ENCODE assay signal across 10 cellular contexts in genomic region chr16:48378836-48379235, GRCh38. TPM values are rescaled to one million over a fixed set of nuclear protein-coding genes. Genes with fewer than 3 reads are reported as not detected.
DNase-seq lines count a peak whose midpoint lies in the region; ATAC-seq and TF ChIP-seq lines count a peak whose summit lies in the region.
"Had no signal": no experiment of that assay in that cellular context is flagged by ENCODE, and none has a peak within 500 bp of the region (broad histone marks: within the 10 kb centered on the region; RNA-seq: fewer than 3 reads in every experiment).

No MANE protein-coding gene starts in this region.

- H3K36me3 Mint-ChIP-seq in activated naive CD8-positive, alpha-beta T cell: no peaks in the 10 kb centered on the region
- peaks cover 10% of the 10 kb centered on the region for H3K36me3 Mint-ChIP-seq in activated naive CD8-positive, alpha-beta T cell treated with anti-CD3 and anti-CD28 coated beads, Interleukin-2, amount 50 U/mL, for 24 hours (ENCODE audit: low read depth)
- H3K36me3 Mint-ChIP-seq in T-helper 17 cell (ENCODE audit: low read depth): no peaks in the 10 kb centered on the region
- H3K36me3 Mint-ChIP-seq in immature natural killer cell: no peaks in the 10 kb centered on the region

- no peaks in the 10 kb centered on the region for H3K27me3 Mint-ChIP-seq in activated naive CD8-positive, alpha-beta T cell
- no peaks in the 10 kb centered on the region for H3K27me3 Mint-ChIP-seq in activated naive CD8-positive, alpha-beta T cell treated with anti-CD3 and anti-CD28 coated beads, Interleukin-2, amount 50 U/mL, for 24 hours
- H3K27me3 Mint-ChIP-seq in T-helper 17 cell (no peaks in the 10 kb centered on the region), immature natural killer cell (ENCODE audit: low read depth in 3 of 3) (peaks cover 0 to 3% (median 2%) of the 10 kb centered on the region in 3 donors)
- no peaks in the 10 kb centered on the region for H3K27me3 Mint-ChIP-seq in stimulated activated naive CD8-positive, alpha-beta T cell treated with anti-CD3 and anti-CD28 coated beads, Interleukin-15, amount 100 ng/mL, for 72 hours

- no peaks in the 10 kb centered on the region for H3K36me3 ChIP-seq in ascending aorta
- H3K36me3 ChIP-seq: transverse colon had no signal

- no peaks in the 10 kb centered on the region for H3K9me3 ChIP-seq in T-helper 17 cell (ENCODE audit: control insufficient read depth, low read length, poor library complexity, severe bottlenecking)
- no peaks in the 10 kb centered on the region for H3K9me3 ChIP-seq in ascending aorta
- H3K9me3 ChIP-seq: transverse colon had no signal

- no peaks in the 10 kb centered on the region for H3K27me3 ChIP-seq in ascending aorta
- H3K27me3 ChIP-seq: transverse colon had no signal

- intact Hi-C loops in ascending aorta (cut with DNase I): no loop called here

- peak overlapping the region; percentile 61 for H3K27ac Mint-ChIP-seq in activated naive CD8-positive, alpha-beta T cell
- H3K27ac Mint-ChIP-seq in activated naive CD8-positive, alpha-beta T cell treated with anti-CD3 and anti-CD28 coated beads, Interleukin-2, amount 50 U/mL, for 24 hours: no peak overlapping the region
- H3K27ac Mint-ChIP-seq in T-helper 17 cell (peak overlapping the region; percentile 37), immature natural killer cell (peak overlapping the region in 1 of 6 donors; percentile 26)
- H3K27ac Mint-ChIP-seq in stimulated activated naive CD8-positive, alpha-beta T cell treated with anti-CD3 and anti-CD28 coated beads, Interleukin-15, amount 100 ng/mL, for 72 hours: no peak overlapping the region

- no peak overlapping the region for H3K4me3 ChIP-seq in foreskin fibroblast (ENCODE audit: low read depth in 1 of 2, low read length in 2 of 2)
- H3K4me3 ChIP-seq in ascending aorta: no peak overlapping the region
- H3K4me3 ChIP-seq: transverse colon had no signal

- no peak for ATAC-seq in activated naive CD8-positive, alpha-beta T cell treated with anti-CD3 and anti-CD28 coated beads, Interleukin-2, amount 50 U/mL, for 24 hours
- ATAC-seq in T-helper 17 cell: peak; percentile 30
- no peak for ATAC-seq in stimulated activated naive CD8-positive, alpha-beta T cell treated with anti-CD3 and anti-CD28 coated beads, Interleukin-15, amount 100 ng/mL, for 72 hours

- peak overlapping the region; percentile 34 for H3K4me3 Mint-ChIP-seq in activated naive CD8-positive, alpha-beta T cell
- no peak overlapping the region for H3K4me3 Mint-ChIP-seq in activated naive CD8-positive, alpha-beta T cell treated with anti-CD3 and anti-CD28 coated beads, Interleukin-2, amount 50 U/mL, for 24 hours
- H3K4me3 Mint-ChIP-seq in T-helper 17 cell: no peak overlapping the region
- H3K4me3 Mint-ChIP-seq in immature natural killer cell: peak overlapping the region in 4 of 5 donors; percentile 2 to 38 (median 14)
- peak overlapping the region; percentile 31 to 42 for H3K4me3 Mint-ChIP-seq in stimulated activated naive CD8-positive, alpha-beta T cell treated with anti-CD3 and anti-CD28 coated beads, Interleukin-15, amount 100 ng/mL, for 72 hours

- TF ChIP-seq CTCF in foreskin fibroblast (IDR thresholded peaks at IDR 0.05; ENCODE audit: low read depth, low read length) (no peak), ascending aorta (IDR thresholded peaks at IDR 0.05) (no peak)

- no peak overlapping the region for H3K27ac ChIP-seq in ascending aorta
- H3K27ac ChIP-seq: transverse colon had no signal

- H3K4me1 Mint-ChIP-seq in activated naive CD8-positive, alpha-beta T cell (ENCODE audit: low read depth): peaks cover 54% of the 10 kb centered on the region
- H3K4me1 Mint-ChIP-seq in activated naive CD8-positive, alpha-beta T cell treated with anti-CD3 and anti-CD28 coated beads, Interleukin-2, amount 50 U/mL, for 24 hours: peaks cover 57% of the 10 kb centered on the region
- H3K4me1 Mint-ChIP-seq in T-helper 17 cell (peaks cover 50% of the 10 kb centered on the region), immature natural killer cell (peaks cover 36 to 50% of the 10 kb centered on the region in 2 donors)
- H3K4me1 Mint-ChIP-seq in stimulated activated naive CD8-positive, alpha-beta T cell treated with anti-CD3 and anti-CD28 coated beads, Interleukin-15, amount 100 ng/mL, for 72 hours: peaks cover 56% of the 10 kb centered on the region

- DNase-seq in activated naive CD8-positive, alpha-beta T cell treated with anti-CD3 and anti-CD28 coated beads, Interleukin-2, amount 50 U/mL, for 24 hours: no peak
- DNase-seq in T-helper 17 cell (no peak), immature natural killer cell (no peak), NCI-H345 (lab: John Stamatoyannopoulos, UW) (no peak), foreskin fibroblast (no peak), ascending aorta (ENCODE audit: low spot score in 2 of 2) (no peak)
- no peak for DNase-seq in stimulated activated naive CD8-positive, alpha-beta T cell treated with anti-CD3 and anti-CD28 coated beads, Interleukin-15, amount 100 ng/mL, for 72 hours
- DNase-seq: NCI-H187 treated with DMSO at 0.1 percent for 48 hours, transverse colon had no signal

- H3K9me3 Mint-ChIP-seq in activated naive CD8-positive, alpha-beta T cell (ENCODE audit: low read depth): no peaks in the 10 kb centered on the region
- H3K9me3 Mint-ChIP-seq in activated naive CD8-positive, alpha-beta T cell treated with anti-CD3 and anti-CD28 coated beads, Interleukin-2, amount 50 U/mL, for 24 hours: no peaks in the 10 kb centered on the region
- H3K9me3 Mint-ChIP-seq in immature natural killer cell: no peaks in the 10 kb centered on the region
- H3K9me3 Mint-ChIP-seq in stimulated activated naive CD8-positive, alpha-beta T cell treated with anti-CD3 and anti-CD28 coated beads, Interleukin-15, amount 100 ng/mL, for 72 hours: no peaks in the 10 kb centered on the region

- H3K4me1 ChIP-seq in ascending aorta: peaks cover 13 to 48% of the 10 kb centered on the region in 2 donors

RNA-seq across cellular contexts. Expression of gene SIAH1, which starts 6.4 kb away (rescaled TPM):
- total RNA-seq in T-helper 17 cell (10 to 100 TPM; 36.4 to 41.2 TPM), ascending aorta (11.3 TPM)
- 10 to 100 TPM in 1 of 3 donors, 1 to 10 TPM in 2; 7.0 to 11.0 (median 8.6) TPM for polyA plus RNA-seq in immature natural killer cell

Comparison
In these comparisons a context has a peak if more than half of its experiments do, and no peak if none do; other contexts are left out.
1. H3K27ac Mint-ChIP-seq: peak in activated naive CD8-positive, alpha-beta T cell (single experiment) and T-helper 17 cell (single experiment); none in activated naive CD8-positive, alpha-beta T cell treated with anti-CD3 and anti-CD28 coated beads, Interleukin-2, amount 50 U/mL, for 24 hours (single experiment) and stimulated activated naive CD8-positive, alpha-beta T cell treated with anti-CD3 and anti-CD28 coated beads, Interleukin-15, amount 100 ng/mL, for 72 hours (0 of 2).
2. H3K4me3 Mint-ChIP-seq: peak in activated naive CD8-positive, alpha-beta T cell (single experiment), immature natural killer cell (4 of 5) and stimulated activated naive CD8-positive, alpha-beta T cell treated with anti-CD3 and anti-CD28 coated beads, Interleukin-15, amount 100 ng/mL, for 72 hours (2 of 2); none in activated naive CD8-positive, alpha-beta T cell treated with anti-CD3 and anti-CD28 coated beads, Interleukin-2, amount 50 U/mL, for 24 hours (single experiment) and T-helper 17 cell (single experiment).